In genomic region chr9:6055213-6055612, GRCh38 we compare ENCODE assay signal across 8 cellular contexts. TPM values are rescaled to one million over a fixed set of nuclear protein-coding genes. Genes with fewer than 3 reads are reported as not detected.
DNase-seq lines count a peak whose midpoint lies in the region; ATAC-seq and TF ChIP-seq lines count a peak whose summit lies in the region.

No MANE protein-coding gene starts in this region.

- peaks cover 16% of the 10 kb centered on the region for H3K27me3 Mint-ChIP-seq in activated CD8-positive, alpha-beta T cell treated with anti-CD3 and anti-CD28 coated beads, Interleukin-2, amount 10 ng/mL, durations not matched to agents 7 days and 5 days (ENCODE audit: low read depth)

- no peak overlapping the region for H3K27ac ChIP-seq in AG04450 (ENCODE audit: low read depth, low read length)

- H3K27me3 ChIP-seq in AG04450 (ENCODE audit: control insufficient read depth, insufficient read depth, low read length) = peaks cover 2% of the 10 kb centered on the region

- peak; percentile 67 for ATAC-seq in HG03175 (IDR thresholded peaks at IDR 0.05; ENCODE audit: unreplicated experiment)
- peak; percentile 68 for ATAC-seq in activated CD8-positive, alpha-beta T cell treated with anti-CD3 and anti-CD28 coated beads, Interleukin-2, amount 10 ng/mL, durations not matched to agents 7 days and 5 days
- peak; percentile 93 for ATAC-seq in Right ventricle myocardium superior (ENCODE audit: poor library complexity)
- no peak for ATAC-seq in HG03039 (IDR thresholded peaks at IDR 0.05; ENCODE audit: unreplicated experiment)

- CTCF ChIA-PET in AG04450 (lab: Charles Lee) = interaction anchor here (0.6 to 5.0 kb wide), 10 partner anchors 10 to 301 kb away, joined by 3 to 142 read pairs (median 6); partner anchors contain the start of gene ERMP1
- CTCF ChIA-PET in GM10248 (lab: Yijun Ruan, JAX) = interaction anchor here (0.8 to 3.7 kb wide), 11 partner anchors 11 to 302 kb away, joined by 3 to 82 read pairs (median 7); a partner anchor contains a TSS
- CTCF ChIA-PET in activated CD8-positive, alpha-beta T cell treated with anti-CD3 and anti-CD28 coated beads, Interleukin-2, amount 10 ng/mL, durations not matched to agents 7 days and 5 days (lab: Charles Lee) = interaction anchor here (0.6 to 7.7 kb wide), 5 partner anchors 11 to 250 kb away, joined by 3 to 99 read pairs (median 22); no protein-coding TSS in a partner anchor

- POLR2A ChIA-PET in AG04450 (lab: Yijun Ruan, JAX) = no interaction called here
- POLR2A ChIA-PET in GM10248 (lab: Yijun Ruan, JAX) = no interaction called here
- POLR2A ChIA-PET in activated CD8-positive, alpha-beta T cell treated with anti-CD3 and anti-CD28 coated beads, Interleukin-2, amount 10 ng/mL, durations not matched to agents 7 days and 5 days (lab: Charles Lee) = no interaction called here

- no peak overlapping the region for H3K27ac Mint-ChIP-seq in activated CD8-positive, alpha-beta T cell treated with anti-CD3 and anti-CD28 coated beads, Interleukin-2, amount 10 ng/mL, durations not matched to agents 7 days and 5 days

- peak; percentile 71 for TF ChIP-seq CTCF in AG04450 (IDR thresholded peaks at IDR 0.05; ENCODE audit: low read depth, low read length)
- TF ChIP-seq CTCF in GM10248 (IDR thresholded peaks at IDR 0.05; ENCODE audit: control extremely low read depth, extremely low read depth, low read depth, missing control alignments) = peak; percentile 57

- H3K4me3 ChIP-seq in AG04450 (ENCODE audit: low read depth, low read length) = no peak overlapping the region

- H3K36me3 Mint-ChIP-seq in activated CD8-positive, alpha-beta T cell treated with anti-CD3 and anti-CD28 coated beads, Interleukin-2, amount 10 ng/mL, durations not matched to agents 7 days and 5 days (ENCODE audit: low read depth) = no peaks in the 10 kb centered on the region

- peaks cover 3% of the 10 kb centered on the region for H3K9me3 Mint-ChIP-seq in activated CD8-positive, alpha-beta T cell treated with anti-CD3 and anti-CD28 coated beads, Interleukin-2, amount 10 ng/mL, durations not matched to agents 7 days and 5 days (ENCODE audit: insufficient read depth)

- H3K4me3 Mint-ChIP-seq in activated CD8-positive, alpha-beta T cell treated with anti-CD3 and anti-CD28 coated beads, Interleukin-2, amount 10 ng/mL, durations not matched to agents 7 days and 5 days = no peak overlapping the region

- H3K9me3 ChIP-seq in AG04450 (ENCODE audit: control insufficient read depth, insufficient read depth, low read length) = no peaks in the 10 kb centered on the region

- intact Hi-C loops in Right ventricle myocardium superior (cut with DNase I) = loop anchor here (2.0 kb wide), 1 partner anchor 252 kb away; no protein-coding TSS in a partner anchor

- DNase-seq in AG04450 (ENCODE audit: low read depth, low spot score) (peak; percentile 79), GM10248 (ENCODE audit: extremely low spot score) (peak; percentile 29), NCI-H345 treated with DMSO at 0.1 percent for 48 hours (lab: John Stamatoyannopoulos, UW; ENCODE audit: unreplicated experiment) (peak; percentile 65), Right ventricle myocardium superior (no peak), pulmonary artery endothelial cell (ENCODE audit: low read depth, low spot score) (peak; percentile 83)
- DNase-seq in activated CD8-positive, alpha-beta T cell treated with anti-CD3 and anti-CD28 coated beads, Interleukin-2, amount 10 ng/mL, durations not matched to agents 7 days and 5 days = peak; percentile 75

- peaks cover 3% of the 10 kb centered on the region for H3K4me1 Mint-ChIP-seq in activated CD8-positive, alpha-beta T cell treated with anti-CD3 and anti-CD28 coated beads, Interleukin-2, amount 10 ng/mL, durations not matched to agents 7 days and 5 days (ENCODE audit: low read depth)

RNA-seq across cellular contexts. Expression of gene RANBP6, which starts 39.8 kb away (rescaled TPM):
- polyA plus RNA-seq in AG04450 (2011; rRNA removed) = 13.3 and 18.9 TPM in 2 replicates
- polyA minus RNA-seq in AG04450 (2011; rRNA and poly(A)+ RNA removed) = 11.1 and 20.9 TPM in 2 replicates
- 10 to 100 TPM; 20.2 to 21.6 TPM for total RNA-seq in activated CD8-positive, alpha-beta T cell treated with anti-CD3 and anti-CD28 coated beads, Interleukin-2, amount 10 ng/mL, durations not matched to agents 7 days and 5 days
- total RNA-seq in Right ventricle myocardium superior (20.5 TPM), pulmonary artery endothelial cell (38.1 and 48.9 TPM in 2 replicates)
